In genomic region chr1:39196244-39197215, GRCh38 we compare ENCODE assay signal across 1 cellular context.
TF ChIP-seq lines count a peak whose summit lies in the region.

No MANE protein-coding gene starts in this region.

TF ChIP-seq in HepG2, 621 proteins besides CTCF, POLR2A, EP300 and RAD21 (continued from another document):
- TF ChIP-seq ZNF18 (CRISPR knock-in tag; IDR thresholded peaks at IDR 0.05; ENCODE audit: insufficient replicate concordance) (no peak), IKZF5 (CRISPR knock-in tag; IDR thresholded peaks at IDR 0.05) (no peak), NFE2L1 (CRISPR knock-in tag; IDR thresholded peaks at IDR 0.05; ENCODE audit: borderline replicate concordance) (no peak), SALL2 (CRISPR knock-in tag; IDR thresholded peaks at IDR 0.05) (no peak), SMYD3 (CRISPR knock-in tag; IDR thresholded peaks at IDR 0.05) (no peak), MXI1 (IDR thresholded peaks at IDR 0.05; ENCODE audit: borderline replicate concordance, low read depth, low read length) (no peak), CREM (IDR thresholded peaks at IDR 0.05) (no peak), CREM (CRISPR knock-in tag; IDR thresholded peaks at IDR 0.05) (no peak), NR0B2 (CRISPR knock-in tag; IDR thresholded peaks at IDR 0.05) (no peak), NR2C2 (CRISPR knock-in tag; IDR thresholded peaks at IDR 0.05; ENCODE audit: borderline replicate concordance) (no peak), ZNF281 (CRISPR knock-in tag; IDR thresholded peaks at IDR 0.05; ENCODE audit: borderline replicate concordance) (no peak)
